ENCODE assay signal across 1 cellular context in the genomic region with DNA sequence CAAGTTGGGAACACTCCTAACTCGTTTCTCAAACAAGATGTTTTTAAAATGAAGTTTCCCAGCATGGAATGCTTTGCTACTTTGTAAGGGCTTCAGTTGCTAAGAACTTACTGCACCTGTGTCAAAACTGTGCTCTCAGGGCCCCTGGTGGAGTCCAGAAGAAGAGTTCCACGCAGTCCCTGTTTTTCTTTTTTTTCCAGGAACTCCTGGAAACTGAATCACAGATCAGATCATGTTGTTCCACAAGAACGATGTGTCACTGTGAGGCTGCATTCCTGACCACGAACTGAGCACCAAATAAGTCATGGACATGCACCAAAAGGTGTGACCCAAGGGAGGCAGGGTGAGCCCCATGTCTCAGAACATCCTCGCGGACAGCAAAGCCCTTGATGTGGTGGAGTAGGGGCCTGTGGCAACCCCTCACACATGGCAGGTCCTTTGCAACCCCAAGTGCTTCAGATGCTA.
TF ChIP-seq lines count a peak whose summit lies in the region.

No MANE protein-coding gene starts in this region.

TF ChIP-seq in K562, 482 proteins besides CTCF, POLR2A, EP300 and RAD21 (continued from another document and continues in another):
- no peak for TF ChIP-seq ZNF695 (CRISPR knock-in tag; IDR thresholded peaks at IDR 0.05)
- no peak for TF ChIP-seq ZBTB7A (IDR thresholded peaks at IDR 0.05; ENCODE audit: borderline replicate concordance, control insufficient read depth, low read depth, low read length)
- TF ChIP-seq XRCC5 (IDR thresholded peaks at IDR 0.05; ENCODE audit: low read depth, low read length): no peak
- no peak for TF ChIP-seq NR1H2 (CRISPR knock-in tag; IDR thresholded peaks at IDR 0.05)
- TF ChIP-seq HLTF (IDR thresholded peaks at IDR 0.05): no peak
- TF ChIP-seq, protein P1, sequence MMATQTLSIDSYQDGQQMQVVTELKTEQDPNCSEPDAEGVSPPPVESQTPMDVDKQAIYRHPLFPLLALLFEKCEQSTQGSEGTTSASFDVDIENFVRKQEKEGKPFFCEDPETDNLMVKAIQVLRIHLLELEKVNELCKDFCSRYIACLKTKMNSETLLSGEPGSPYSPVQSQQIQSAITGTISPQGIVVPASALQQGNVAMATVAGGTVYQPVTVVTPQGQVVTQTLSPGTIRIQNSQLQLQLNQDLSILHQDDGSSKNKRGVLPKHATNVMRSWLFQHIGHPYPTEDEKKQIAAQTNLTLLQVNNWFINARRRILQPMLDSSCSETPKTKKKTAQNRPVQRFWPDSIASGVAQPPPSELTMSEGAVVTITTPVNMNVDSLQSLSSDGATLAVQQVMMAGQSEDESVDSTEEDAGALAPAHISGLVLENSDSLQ (IDR thresholded peaks at IDR 0.05): no peak
- no peak for TF ChIP-seq DIDO1 (tag; IDR thresholded peaks at IDR 0.05; ENCODE audit: low read depth)
- TF ChIP-seq MAFG (tag; conservative IDR thresholded peaks at IDR 0.05): peak; percentile 82
- no peak for TF ChIP-seq HSF4 (CRISPR knock-in tag; IDR thresholded peaks at IDR 0.05; ENCODE audit: borderline replicate concordance)
- TF ChIP-seq ZNF217 (CRISPR knock-in tag; IDR thresholded peaks at IDR 0.05): no peak
- TF ChIP-seq, protein P2, sequence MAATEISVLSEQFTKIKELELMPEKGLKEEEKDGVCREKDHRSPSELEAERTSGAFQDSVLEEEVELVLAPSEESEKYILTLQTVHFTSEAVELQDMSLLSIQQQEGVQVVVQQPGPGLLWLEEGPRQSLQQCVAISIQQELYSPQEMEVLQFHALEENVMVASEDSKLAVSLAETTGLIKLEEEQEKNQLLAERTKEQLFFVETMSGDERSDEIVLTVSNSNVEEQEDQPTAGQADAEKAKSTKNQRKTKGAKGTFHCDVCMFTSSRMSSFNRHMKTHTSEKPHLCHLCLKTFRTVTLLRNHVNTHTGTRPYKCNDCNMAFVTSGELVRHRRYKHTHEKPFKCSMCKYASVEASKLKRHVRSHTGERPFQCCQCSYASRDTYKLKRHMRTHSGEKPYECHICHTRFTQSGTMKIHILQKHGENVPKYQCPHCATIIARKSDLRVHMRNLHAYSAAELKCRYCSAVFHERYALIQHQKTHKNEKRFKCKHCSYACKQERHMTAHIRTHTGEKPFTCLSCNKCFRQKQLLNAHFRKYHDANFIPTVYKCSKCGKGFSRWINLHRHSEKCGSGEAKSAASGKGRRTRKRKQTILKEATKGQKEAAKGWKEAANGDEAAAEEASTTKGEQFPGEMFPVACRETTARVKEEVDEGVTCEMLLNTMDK (IDR thresholded peaks at IDR 0.05; ENCODE audit: borderline replicate concordance, insufficient read depth, low read depth, low read length, poor library complexity, severe bottlenecking): no peak
- TF ChIP-seq NR2C2 (CRISPR knock-in tag; IDR thresholded peaks at IDR 0.05): no peak
- TF ChIP-seq NR2C2 (tag; IDR thresholded peaks at IDR 0.05): 0 out of 2 replicates have a peak, but pooled peaks have one; percentile 11
- TF ChIP-seq, protein P3, sequence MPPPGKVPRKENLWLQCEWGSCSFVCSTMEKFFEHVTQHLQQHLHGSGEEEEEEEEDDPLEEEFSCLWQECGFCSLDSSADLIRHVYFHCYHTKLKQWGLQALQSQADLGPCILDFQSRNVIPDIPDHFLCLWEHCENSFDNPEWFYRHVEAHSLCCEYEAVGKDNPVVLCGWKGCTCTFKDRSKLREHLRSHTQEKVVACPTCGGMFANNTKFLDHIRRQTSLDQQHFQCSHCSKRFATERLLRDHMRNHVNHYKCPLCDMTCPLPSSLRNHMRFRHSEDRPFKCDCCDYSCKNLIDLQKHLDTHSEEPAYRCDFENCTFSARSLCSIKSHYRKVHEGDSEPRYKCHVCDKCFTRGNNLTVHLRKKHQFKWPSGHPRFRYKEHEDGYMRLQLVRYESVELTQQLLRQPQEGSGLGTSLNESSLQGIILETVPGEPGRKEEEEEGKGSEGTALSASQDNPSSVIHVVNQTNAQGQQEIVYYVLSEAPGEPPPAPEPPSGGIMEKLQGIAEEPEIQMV (tag; conservative IDR thresholded peaks at IDR 0.05; ENCODE audit: low read depth): no peak
- TF ChIP-seq, protein P4, sequence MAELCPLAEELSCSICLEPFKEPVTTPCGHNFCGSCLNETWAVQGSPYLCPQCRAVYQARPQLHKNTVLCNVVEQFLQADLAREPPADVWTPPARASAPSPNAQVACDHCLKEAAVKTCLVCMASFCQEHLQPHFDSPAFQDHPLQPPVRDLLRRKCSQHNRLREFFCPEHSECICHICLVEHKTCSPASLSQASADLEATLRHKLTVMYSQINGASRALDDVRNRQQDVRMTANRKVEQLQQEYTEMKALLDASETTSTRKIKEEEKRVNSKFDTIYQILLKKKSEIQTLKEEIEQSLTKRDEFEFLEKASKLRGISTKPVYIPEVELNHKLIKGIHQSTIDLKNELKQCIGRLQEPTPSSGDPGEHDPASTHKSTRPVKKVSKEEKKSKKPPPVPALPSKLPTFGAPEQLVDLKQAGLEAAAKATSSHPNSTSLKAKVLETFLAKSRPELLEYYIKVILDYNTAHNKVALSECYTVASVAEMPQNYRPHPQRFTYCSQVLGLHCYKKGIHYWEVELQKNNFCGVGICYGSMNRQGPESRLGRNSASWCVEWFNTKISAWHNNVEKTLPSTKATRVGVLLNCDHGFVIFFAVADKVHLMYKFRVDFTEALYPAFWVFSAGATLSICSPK (IDR thresholded peaks at IDR 0.05; ENCODE audit: borderline replicate concordance): no peak
- TF ChIP-seq SRSF9 (IDR thresholded peaks at IDR 0.05; ENCODE audit: borderline replicate concordance, low read depth, low read length): no peak
- TF ChIP-seq HMGN3 (IDR thresholded peaks at IDR 0.05; ENCODE audit: borderline replicate concordance, extremely low read depth, insufficient read length, low read depth, low read length): no peak
- TF ChIP-seq SAP30 (IDR thresholded peaks at IDR 0.05; ENCODE audit: borderline replicate concordance, insufficient read depth, low read depth, low read length, poor library complexity, severe bottlenecking): no peak
- no peak for TF ChIP-seq HMG20B (CRISPR knock-in tag; IDR thresholded peaks at IDR 0.05)
- TF ChIP-seq, protein P5, sequence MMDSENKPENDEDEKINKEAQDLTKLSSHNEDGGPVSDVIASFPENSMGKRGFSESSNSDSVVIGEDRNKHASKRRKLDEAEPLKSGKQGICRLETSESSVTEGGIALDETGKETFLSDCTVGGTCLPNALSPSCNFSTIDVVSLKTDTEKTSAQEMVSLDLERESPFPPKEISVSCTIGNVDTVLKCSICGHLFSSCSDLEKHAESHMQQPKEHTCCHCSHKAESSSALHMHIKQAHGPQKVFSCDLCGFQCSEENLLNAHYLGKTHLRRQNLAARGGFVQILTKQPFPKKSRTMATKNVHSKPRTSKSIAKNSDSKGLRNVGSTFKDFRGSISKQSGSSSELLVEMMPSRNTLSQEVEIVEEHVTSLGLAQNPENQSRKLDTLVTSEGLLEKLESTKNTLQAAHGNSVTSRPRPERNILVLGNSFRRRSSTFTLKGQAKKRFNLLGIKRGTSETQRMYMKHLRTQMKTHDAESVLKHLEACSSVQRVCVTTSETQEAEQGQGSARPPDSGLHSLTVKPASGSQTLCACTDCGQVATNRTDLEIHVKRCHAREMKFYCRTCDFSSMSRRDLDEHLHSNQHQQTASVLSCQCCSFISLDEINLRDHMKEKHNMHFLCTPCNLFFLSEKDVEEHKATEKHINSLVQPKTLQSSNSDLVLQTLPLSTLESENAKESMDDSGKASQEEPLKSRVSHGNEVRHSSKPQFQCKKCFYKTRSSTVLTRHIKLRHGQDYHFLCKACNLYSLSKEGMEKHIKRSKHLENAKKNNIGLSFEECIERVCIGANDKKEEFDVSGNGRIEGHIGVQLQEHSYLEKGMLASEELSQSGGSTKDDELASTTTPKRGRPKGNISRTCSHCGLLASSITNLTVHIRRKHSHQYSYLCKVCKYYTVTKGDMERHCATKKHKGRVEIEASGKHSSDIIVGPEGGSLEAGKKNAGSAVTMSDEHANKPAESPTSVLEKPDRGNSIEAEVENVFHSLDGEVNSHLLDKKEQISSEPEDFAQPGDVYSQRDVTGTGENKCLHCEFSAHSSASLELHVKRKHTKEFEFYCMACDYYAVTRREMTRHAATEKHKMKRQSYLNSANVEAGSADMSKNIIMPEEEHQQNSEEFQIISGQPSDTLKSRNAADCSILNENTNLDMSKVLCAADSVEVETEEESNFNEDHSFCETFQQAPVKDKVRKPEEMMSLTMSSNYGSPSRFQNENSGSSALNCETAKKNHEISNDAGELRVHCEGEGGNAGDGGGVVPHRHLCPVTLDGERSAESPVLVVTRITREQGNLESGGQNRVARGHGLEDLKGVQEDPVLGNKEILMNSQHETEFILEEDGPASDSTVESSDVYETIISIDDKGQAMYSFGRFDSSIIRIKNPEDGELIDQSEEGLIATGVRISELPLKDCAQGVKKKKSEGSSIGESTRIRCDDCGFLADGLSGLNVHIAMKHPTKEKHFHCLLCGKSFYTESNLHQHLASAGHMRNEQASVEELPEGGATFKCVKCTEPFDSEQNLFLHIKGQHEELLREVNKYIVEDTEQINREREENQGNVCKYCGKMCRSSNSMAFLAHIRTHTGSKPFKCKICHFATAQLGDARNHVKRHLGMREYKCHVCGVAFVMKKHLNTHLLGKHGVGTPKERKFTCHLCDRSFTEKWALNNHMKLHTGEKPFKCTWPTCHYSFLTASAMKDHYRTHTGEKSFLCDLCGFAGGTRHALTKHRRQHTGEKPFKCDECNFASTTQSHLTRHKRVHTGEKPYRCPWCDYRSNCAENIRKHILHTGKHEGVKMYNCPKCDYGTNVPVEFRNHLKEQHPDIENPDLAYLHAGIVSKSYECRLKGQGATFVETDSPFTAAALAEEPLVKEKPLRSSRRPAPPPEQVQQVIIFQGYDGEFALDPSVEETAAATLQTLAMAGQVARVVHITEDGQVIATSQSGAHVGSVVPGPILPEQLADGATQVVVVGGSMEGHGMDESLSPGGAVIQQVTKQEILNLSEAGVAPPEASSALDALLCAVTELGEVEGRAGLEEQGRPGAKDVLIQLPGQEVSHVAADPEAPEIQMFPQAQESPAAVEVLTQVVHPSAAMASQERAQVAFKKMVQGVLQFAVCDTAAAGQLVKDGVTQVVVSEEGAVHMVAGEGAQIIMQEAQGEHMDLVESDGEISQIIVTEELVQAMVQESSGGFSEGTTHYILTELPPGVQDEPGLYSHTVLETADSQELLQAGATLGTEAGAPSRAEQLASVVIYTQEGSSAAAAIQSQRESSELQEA (IDR thresholded peaks at IDR 0.05; ENCODE audit: low read depth): no peak
- TF ChIP-seq, protein P6, sequence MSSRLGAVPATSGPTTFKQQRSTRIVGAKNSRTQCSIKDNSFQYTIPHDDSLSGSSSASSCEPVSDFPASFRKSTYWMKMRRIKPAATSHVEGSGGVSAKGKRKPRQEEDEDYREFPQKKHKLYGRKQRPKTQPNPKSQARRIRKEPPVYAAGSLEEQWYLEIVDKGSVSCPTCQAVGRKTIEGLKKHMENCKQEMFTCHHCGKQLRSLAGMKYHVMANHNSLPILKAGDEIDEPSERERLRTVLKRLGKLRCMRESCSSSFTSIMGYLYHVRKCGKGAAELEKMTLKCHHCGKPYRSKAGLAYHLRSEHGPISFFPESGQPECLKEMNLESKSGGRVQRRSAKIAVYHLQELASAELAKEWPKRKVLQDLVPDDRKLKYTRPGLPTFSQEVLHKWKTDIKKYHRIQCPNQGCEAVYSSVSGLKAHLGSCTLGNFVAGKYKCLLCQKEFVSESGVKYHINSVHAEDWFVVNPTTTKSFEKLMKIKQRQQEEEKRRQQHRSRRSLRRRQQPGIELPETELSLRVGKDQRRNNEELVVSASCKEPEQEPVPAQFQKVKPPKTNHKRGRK (tag; IDR thresholded peaks at IDR 0.05): no peak
- no peak for TF ChIP-seq SREBF2 (CRISPR knock-in tag; IDR thresholded peaks at IDR 0.05)
- no peak for TF ChIP-seq ZZZ3 (IDR thresholded peaks at IDR 0.05)
- no peak for TF ChIP-seq CBFA2T2 (conservative IDR thresholded peaks at IDR 0.05)
- TF ChIP-seq, protein P7, sequence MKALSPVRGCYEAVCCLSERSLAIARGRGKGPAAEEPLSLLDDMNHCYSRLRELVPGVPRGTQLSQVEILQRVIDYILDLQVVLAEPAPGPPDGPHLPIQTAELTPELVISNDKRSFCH (CRISPR knock-in tag; IDR thresholded peaks at IDR 0.05): no peak
- TF ChIP-seq, protein P7 (tag; IDR thresholded peaks at IDR 0.05): no peak
- no peak for TF ChIP-seq MTF1 (CRISPR knock-in tag; IDR thresholded peaks at IDR 0.05; ENCODE audit: borderline replicate concordance)
- no peak for TF ChIP-seq MTA2 (IDR thresholded peaks at IDR 0.05; ENCODE audit: low read depth)
- TF ChIP-seq ZNF551 (CRISPR knock-in tag; IDR thresholded peaks at IDR 0.05): no peak
- no peak for TF ChIP-seq ADNP (tag; IDR thresholded peaks at IDR 0.05)
- TF ChIP-seq, protein P8, sequence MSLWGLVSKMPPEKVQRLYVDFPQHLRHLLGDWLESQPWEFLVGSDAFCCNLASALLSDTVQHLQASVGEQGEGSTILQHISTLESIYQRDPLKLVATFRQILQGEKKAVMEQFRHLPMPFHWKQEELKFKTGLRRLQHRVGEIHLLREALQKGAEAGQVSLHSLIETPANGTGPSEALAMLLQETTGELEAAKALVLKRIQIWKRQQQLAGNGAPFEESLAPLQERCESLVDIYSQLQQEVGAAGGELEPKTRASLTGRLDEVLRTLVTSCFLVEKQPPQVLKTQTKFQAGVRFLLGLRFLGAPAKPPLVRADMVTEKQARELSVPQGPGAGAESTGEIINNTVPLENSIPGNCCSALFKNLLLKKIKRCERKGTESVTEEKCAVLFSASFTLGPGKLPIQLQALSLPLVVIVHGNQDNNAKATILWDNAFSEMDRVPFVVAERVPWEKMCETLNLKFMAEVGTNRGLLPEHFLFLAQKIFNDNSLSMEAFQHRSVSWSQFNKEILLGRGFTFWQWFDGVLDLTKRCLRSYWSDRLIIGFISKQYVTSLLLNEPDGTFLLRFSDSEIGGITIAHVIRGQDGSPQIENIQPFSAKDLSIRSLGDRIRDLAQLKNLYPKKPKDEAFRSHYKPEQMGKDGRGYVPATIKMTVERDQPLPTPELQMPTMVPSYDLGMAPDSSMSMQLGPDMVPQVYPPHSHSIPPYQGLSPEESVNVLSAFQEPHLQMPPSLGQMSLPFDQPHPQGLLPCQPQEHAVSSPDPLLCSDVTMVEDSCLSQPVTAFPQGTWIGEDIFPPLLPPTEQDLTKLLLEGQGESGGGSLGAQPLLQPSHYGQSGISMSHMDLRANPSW (CRISPR knock-in tag; IDR thresholded peaks at IDR 0.05): no peak
- TF ChIP-seq ZNF57 (CRISPR knock-in tag; IDR thresholded peaks at IDR 0.05): no peak
- TF ChIP-seq NCOA6 (IDR thresholded peaks at IDR 0.05): no peak
- TF ChIP-seq, protein P9, sequence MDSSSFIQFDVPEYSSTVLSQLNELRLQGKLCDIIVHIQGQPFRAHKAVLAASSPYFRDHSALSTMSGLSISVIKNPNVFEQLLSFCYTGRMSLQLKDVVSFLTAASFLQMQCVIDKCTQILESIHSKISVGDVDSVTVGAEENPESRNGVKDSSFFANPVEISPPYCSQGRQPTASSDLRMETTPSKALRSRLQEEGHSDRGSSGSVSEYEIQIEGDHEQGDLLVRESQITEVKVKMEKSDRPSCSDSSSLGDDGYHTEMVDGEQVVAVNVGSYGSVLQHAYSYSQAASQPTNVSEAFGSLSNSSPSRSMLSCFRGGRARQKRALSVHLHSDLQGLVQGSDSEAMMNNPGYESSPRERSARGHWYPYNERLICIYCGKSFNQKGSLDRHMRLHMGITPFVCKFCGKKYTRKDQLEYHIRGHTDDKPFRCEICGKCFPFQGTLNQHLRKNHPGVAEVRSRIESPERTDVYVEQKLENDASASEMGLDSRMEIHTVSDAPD (CRISPR knock-in tag; IDR thresholded peaks at IDR 0.05): no peak
- TF ChIP-seq, protein P10, sequence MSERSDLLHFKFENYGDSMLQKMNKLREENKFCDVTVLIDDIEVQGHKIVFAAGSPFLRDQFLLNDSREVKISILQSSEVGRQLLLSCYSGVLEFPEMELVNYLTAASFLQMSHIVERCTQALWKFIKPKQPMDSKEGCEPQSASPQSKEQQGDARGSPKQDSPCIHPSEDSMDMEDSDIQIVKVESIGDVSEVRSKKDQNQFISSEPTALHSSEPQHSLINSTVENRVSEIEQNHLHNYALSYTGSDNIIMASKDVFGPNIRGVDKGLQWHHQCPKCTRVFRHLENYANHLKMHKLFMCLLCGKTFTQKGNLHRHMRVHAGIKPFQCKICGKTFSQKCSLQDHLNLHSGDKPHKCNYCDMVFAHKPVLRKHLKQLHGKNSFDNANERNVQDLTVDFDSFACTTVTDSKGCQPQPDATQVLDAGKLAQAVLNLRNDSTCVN (CRISPR knock-in tag; IDR thresholded peaks at IDR 0.05): no peak
